9 cellular contexts compared by ENCODE assay signal in the genomic region with DNA sequence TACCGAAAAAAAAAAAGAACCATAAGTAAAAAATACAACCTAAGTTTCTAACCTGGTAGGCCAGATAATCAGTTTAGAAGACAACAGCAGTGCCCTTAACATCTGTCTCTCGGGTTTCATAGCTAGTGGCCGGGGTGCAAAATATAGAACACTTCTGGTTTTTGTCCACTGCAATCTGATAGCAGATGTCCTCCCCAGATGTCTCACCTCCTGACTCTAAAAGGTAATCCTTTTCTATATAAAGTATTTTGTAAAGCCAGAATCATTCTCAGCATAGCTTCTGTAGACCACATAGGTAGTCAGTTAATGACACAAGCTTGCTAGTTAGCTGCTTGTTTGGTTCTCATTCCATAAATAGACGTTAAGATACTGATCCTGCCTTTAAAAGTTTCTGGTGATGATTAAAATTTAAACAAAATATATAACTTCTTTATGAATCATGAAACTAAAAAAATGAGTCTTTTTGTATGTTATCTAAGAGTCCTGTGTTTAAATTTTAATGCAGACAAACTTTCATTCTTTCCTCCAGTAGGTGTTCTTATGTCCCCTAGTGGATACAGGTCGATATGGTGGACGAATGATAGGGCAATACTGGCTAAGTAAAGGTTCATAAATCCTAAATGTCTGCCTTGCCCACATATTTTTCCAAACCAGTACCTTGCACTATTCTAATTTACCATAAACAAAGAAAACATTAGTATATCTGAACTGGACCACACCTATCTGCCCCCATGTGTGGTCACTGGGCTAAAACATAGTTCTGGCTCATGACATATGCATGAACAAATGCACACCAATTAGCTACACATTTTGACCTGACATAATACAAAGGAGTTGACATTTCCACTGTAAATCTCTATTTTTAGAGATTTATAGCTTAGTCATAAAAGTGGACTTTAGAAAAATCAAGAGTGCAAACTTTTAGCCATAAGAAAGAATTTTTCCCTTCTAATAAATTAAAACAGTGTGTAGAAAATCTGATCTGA.
DNase-seq lines count a peak whose midpoint lies in the region; ATAC-seq and TF ChIP-seq lines count a peak whose summit lies in the region.
"Had no signal": no experiment of that assay in that cellular context is flagged by ENCODE, and none has a peak within 500 bp of the region (broad histone marks: within the 10 kb centered on the region; RNA-seq: fewer than 3 reads in every experiment).

No MANE protein-coding gene starts in this region.

- H3K18ac ChIP-seq in H9 (ENCODE audit: insufficient read length, low read depth, low read length): no peak overlapping the region

- H3K36me3 ChIP-seq in liver (ENCODE audit: control insufficient read depth in 4 of 4, insufficient read depth in 3 of 4, low read depth in 1 of 4, low read length in 3 of 4): peaks cover 0 to 3% (median under 1%) of the 10 kb centered on the region in 4 donors
- H3K36me3 ChIP-seq: sigmoid colon had no signal

- no peaks in the 10 kb centered on the region for H3K23me2 ChIP-seq in H9 (ENCODE audit: insufficient read length, low read depth, low read length, poor library complexity, severe bottlenecking)

- DNase-seq in H9 (no peak), NCI-H226 (peak; percentile 2), iPS-NIHi7 (ENCODE audit: extremely low spot score) (no peak), SHP77 (lab: John Stamatoyannopoulos, UW) (no peak), NCI-H1105 treated with DMSO at 0.1 percent for 48 hours (lab: John Stamatoyannopoulos, UW) (no peak), NCI-H187 (lab: John Stamatoyannopoulos, UW) (no peak)
- DNase-seq: sigmoid colon had no signal

- H2AFZ ChIP-seq in H9 (ENCODE audit: low read length): no peak overlapping the region

- no peak overlapping the region for H2BK20ac ChIP-seq in H9 (ENCODE audit: low read depth, low read length, poor library complexity, severe bottlenecking)

- H2BK15ac ChIP-seq in H9 (ENCODE audit: low read depth, low read length): no peak overlapping the region

- no peaks in the 10 kb centered on the region for H3K27me3 ChIP-seq in H9 (ENCODE audit: insufficient read depth, low read length)
- no peaks in the 10 kb centered on the region for H3K27me3 ChIP-seq in liver (ENCODE audit: control insufficient read depth in 4 of 4, insufficient read depth in 4 of 4, low read length in 3 of 4)
- H3K27me3 ChIP-seq: sigmoid colon had no signal

- H3K9ac ChIP-seq in H9 (ENCODE audit: extremely low read depth, insufficient read length, low read length) (no peak overlapping the region), liver (ENCODE audit: low read depth in 1 of 2, low read length in 2 of 2) (no peak overlapping the region)

- H2AK5ac ChIP-seq in H9 (ENCODE audit: insufficient read length, low read length): no peak overlapping the region

- no peak overlapping the region for H2BK12ac ChIP-seq in H9 (ENCODE audit: insufficient read length, low read depth, low read length)

- peaks cover 5 to 22% (median 19%) of the 10 kb centered on the region in 3 experiments; a peak in 6 of 7 replicates for H3K36me3 Mint-ChIP-seq in H9 (ENCODE audit: insufficient read depth in 1 of 3, low read depth in 3 of 3)

- peak overlapping the region in 1 of 3 experiments; percentile 67; a peak in 1 of 7 replicates for H3K27ac Mint-ChIP-seq in H9

- H3K23ac ChIP-seq in H9 (ENCODE audit: insufficient read length, low read depth, low read length): no peak overlapping the region

- H3K56ac ChIP-seq in H9 (ENCODE audit: insufficient read length, low read depth, low read length): no peak overlapping the region

- H3K4me1 ChIP-seq in H9 (ENCODE audit: insufficient read depth, low read length) (no peaks in the 10 kb centered on the region), liver (ENCODE audit: control insufficient read depth in 4 of 4, insufficient read depth in 4 of 4, low read length in 3 of 4) (no peaks in the 10 kb centered on the region)

- H3K27me3 Mint-ChIP-seq in H9 (ENCODE audit: low read depth): no peaks in the 10 kb centered on the region

- H3T11ph ChIP-seq in H9 (ENCODE audit: low read length): no peak overlapping the region

- H3K27ac ChIP-seq in H9 (ENCODE audit: insufficient read length, low read depth, low read length) (no peak overlapping the region), liver (ENCODE audit: low read depth in 1 of 2, low read length in 2 of 2) (no peak overlapping the region)
- H3K27ac ChIP-seq: sigmoid colon had no signal

- peak; percentile 18 to 31 for TF ChIP-seq RAD21 in liver (IDR thresholded peaks at IDR 0.05)

- no peak overlapping the region for H3K4me3 Mint-ChIP-seq in H9

- H3K79me2 ChIP-seq in H9 (ENCODE audit: insufficient read depth, low read length): no peaks in the 10 kb centered on the region

- H4K8ac ChIP-seq in H9 (replicated peaks; ENCODE audit: insufficient read length, low read depth, low read length): no peak overlapping the region

- no peak overlapping the region for H4K91ac ChIP-seq in H9 (ENCODE audit: insufficient read length, low read depth, low read length)

- peaks cover 10 to 12% of the 10 kb centered on the region in 2 experiments for H3K9me3 Mint-ChIP-seq in H9

- no peak overlapping the region for H3K14ac ChIP-seq in H9 (ENCODE audit: insufficient read depth, low read length)

- H3K4me3 ChIP-seq in liver (ENCODE audit: low read depth in 1 of 3, low read length in 3 of 3): no peak overlapping the region
- H3K4me3 ChIP-seq: sigmoid colon had no signal

- H4K5ac ChIP-seq in H9 (ENCODE audit: insufficient read length, low read depth, low read length): no peak overlapping the region

- H3K4me2 ChIP-seq in H9 (ENCODE audit: insufficient read depth, insufficient read length, low read length): no peak overlapping the region

- H2BK5ac ChIP-seq in H9 (ENCODE audit: insufficient read length, low read length): no peak overlapping the region

- H4K20me1 ChIP-seq in H9 (ENCODE audit: control insufficient read depth, insufficient read depth, insufficient read length): no peaks in the 10 kb centered on the region

- 0 out of 4 replicates have a peak, but pooled peaks cover 0 to 3% of the 10 kb centered on the region in 2 experiments for H3K4me1 Mint-ChIP-seq in H9

- no peak overlapping the region for H2BK120ac ChIP-seq in H9 (ENCODE audit: low read depth, low read length, poor library complexity, severe bottlenecking)

- H3K9me3 ChIP-seq in H9 (ENCODE audit: control insufficient read depth, low read depth, low read length) (no peaks in the 10 kb centered on the region), liver (ENCODE audit: control insufficient read depth in 4 of 4, low read length in 3 of 4) (no peaks in the 10 kb centered on the region)
- H3K9me3 ChIP-seq: sigmoid colon had no signal

- TF ChIP-seq CTCF in H9 (conservative IDR thresholded peaks at IDR 0.05) (0 out of 3 replicates have a peak, but pooled peaks have one; percentile 34), liver (IDR thresholded peaks at IDR 0.05; ENCODE audit: low read depth, low read length, missing input control) (peak; percentile 7)

- no peak overlapping the region for H3K4ac ChIP-seq in H9 (ENCODE audit: low read depth, low read length)

- no CpG with 5 or more reads among the region's 6 CpGs for WGBS in H9 (ENCODE audit: extremely low coverage, insufficient read length, low lambda C conversion rate)
- 94% methylated on average over 6 of the region's 6 CpGs for WGBS in liver

- H3K79me1 ChIP-seq in H9 (ENCODE audit: insufficient read depth, low read depth, low read length, poor library complexity, severe bottlenecking): no peaks in the 10 kb centered on the region

- peak; percentile 81 for ATAC-seq in GM18511 (IDR thresholded peaks at IDR 0.05; ENCODE audit: unreplicated experiment)

TF ChIP-seq in liver, 16 proteins besides CTCF, POLR2A, EP300 and RAD21 (continues in another document):
- TF ChIP-seq, protein P1, sequence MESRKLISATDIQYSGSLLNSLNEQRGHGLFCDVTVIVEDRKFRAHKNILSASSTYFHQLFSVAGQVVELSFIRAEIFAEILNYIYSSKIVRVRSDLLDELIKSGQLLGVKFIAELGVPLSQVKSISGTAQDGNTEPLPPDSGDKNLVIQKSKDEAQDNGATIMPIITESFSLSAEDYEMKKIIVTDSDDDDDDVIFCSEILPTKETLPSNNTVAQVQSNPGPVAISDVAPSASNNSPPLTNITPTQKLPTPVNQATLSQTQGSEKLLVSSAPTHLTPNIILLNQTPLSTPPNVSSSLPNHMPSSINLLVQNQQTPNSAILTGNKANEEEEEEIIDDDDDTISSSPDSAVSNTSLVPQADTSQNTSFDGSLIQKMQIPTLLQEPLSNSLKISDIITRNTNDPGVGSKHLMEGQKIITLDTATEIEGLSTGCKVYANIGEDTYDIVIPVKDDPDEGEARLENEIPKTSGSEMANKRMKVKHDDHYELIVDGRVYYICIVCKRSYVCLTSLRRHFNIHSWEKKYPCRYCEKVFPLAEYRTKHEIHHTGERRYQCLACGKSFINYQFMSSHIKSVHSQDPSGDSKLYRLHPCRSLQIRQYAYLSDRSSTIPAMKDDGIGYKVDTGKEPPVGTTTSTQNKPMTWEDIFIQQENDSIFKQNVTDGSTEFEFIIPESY (IDR thresholded peaks at IDR 0.05): no peak
- TF ChIP-seq JUND (IDR thresholded peaks at IDR 0.05) (no peak), HNF4G (IDR thresholded peaks at IDR 0.05) (no peak), NR2F2 (IDR thresholded peaks at IDR 0.05) (no peak), HNF4A (conservative IDR thresholded peaks at IDR 0.05) (no peak), FOXA2 (IDR thresholded peaks at IDR 0.05) (no peak), EGR1 (IDR thresholded peaks at IDR 0.05; ENCODE audit: low read depth in 2 of 2) (no peak), GABPA (IDR thresholded peaks at IDR 0.05 in 1 of 2, conservative IDR thresholded peaks at IDR 0.05 in 1 of 2) (no peak), TAF1 (conservative IDR thresholded peaks at IDR 0.05) (no peak)
- TF ChIP-seq, protein P2, sequence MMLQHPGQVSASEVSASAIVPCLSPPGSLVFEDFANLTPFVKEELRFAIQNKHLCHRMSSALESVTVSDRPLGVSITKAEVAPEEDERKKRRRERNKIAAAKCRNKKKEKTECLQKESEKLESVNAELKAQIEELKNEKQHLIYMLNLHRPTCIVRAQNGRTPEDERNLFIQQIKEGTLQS (IDR thresholded peaks at IDR 0.05): no peak
- TF ChIP-seq, protein P3, sequence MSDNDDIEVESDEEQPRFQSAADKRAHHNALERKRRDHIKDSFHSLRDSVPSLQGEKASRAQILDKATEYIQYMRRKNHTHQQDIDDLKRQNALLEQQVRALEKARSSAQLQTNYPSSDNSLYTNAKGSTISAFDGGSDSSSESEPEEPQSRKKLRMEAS (IDR thresholded peaks at IDR 0.05): no peak
